In the genomic region with DNA sequence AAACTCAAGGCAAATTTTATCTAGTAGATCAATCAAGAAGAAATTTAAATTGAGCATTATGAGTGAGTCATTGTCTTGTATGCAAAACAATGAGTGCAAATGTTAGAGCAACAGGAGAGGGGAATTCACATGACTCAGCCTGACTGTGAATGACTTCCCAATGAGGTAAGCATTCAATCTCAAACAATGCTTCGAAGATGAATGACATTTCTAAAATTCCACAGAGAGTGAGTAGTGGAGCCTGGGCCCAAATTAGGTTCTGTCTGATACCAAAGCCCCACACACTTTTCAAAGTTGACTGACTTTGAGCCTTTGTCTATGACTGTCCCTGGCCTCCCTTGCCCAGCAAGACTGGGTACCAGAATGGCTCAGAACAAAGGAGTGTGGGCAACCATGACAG, we compare ENCODE assay signal across 12 cellular contexts.
A peak's percentile ranks its signal among the peaks of the same experiment; 100 is the strongest.
DNase-seq lines count a peak whose midpoint lies in the region; ATAC-seq and TF ChIP-seq lines count a peak whose summit lies in the region.
"Had no signal": no experiment of that assay in that cellular context is flagged by ENCODE, and none has a peak within 500 bp of the region (broad histone marks: within the 10 kb centered on the region; RNA-seq: fewer than 3 reads in every experiment).

No MANE protein-coding gene starts in this region.

- no peak overlapping the region; the same call in 1 of the 2 replicates for H3K4ac ChIP-seq in H9 (ENCODE audit: low read depth, low read length)

- no peak overlapping the region for H4K5ac ChIP-seq in H9 (ENCODE audit: insufficient read length, low read depth, low read length)

- H2BK120ac ChIP-seq in H9 (ENCODE audit: low read depth, low read length, poor library complexity, severe bottlenecking): peak overlapping the region; percentile 95

- POLR2A ChIA-PET in A673 (lab: Charles Lee; ENCODE audit: low non-redundant PET): no interaction called here

- H3K79me2 ChIP-seq in H9 (ENCODE audit: insufficient read depth, low read length): no peaks in the 10 kb centered on the region
- H3K79me2 ChIP-seq: parathyroid adenoma had no signal

- H4K91ac ChIP-seq in H9 (ENCODE audit: insufficient read length, low read depth, low read length): no peak overlapping the region

- no peak overlapping the region for H3K14ac ChIP-seq in H9 (ENCODE audit: insufficient read depth, low read length)

- H4K8ac ChIP-seq in H9 (replicated peaks; ENCODE audit: insufficient read length, low read depth, low read length): no peak overlapping the region

- H3K18ac ChIP-seq in H9 (ENCODE audit: insufficient read length, low read depth, low read length): peak overlapping the region; percentile 64

- no peak overlapping the region for H3K9ac ChIP-seq in H9 (ENCODE audit: extremely low read depth, insufficient read length, low read length)
- H3K9ac ChIP-seq: parathyroid adenoma had no signal

- intact Hi-C loops in A673 (cut with micrococcal nuclease; ENCODE audit: unreplicated experiment): no loop called here

- no peak overlapping the region for H2BK5ac ChIP-seq in H9 (ENCODE audit: insufficient read length, low read length)

- H4K20me1 ChIP-seq in H9 (ENCODE audit: control insufficient read depth, insufficient read depth, insufficient read length): no peaks in the 10 kb centered on the region

- H3K4me1 ChIP-seq in A673 (ENCODE audit: insufficient read depth, low read length, poor library complexity, severe bottlenecking) (no peaks in the 10 kb centered on the region), H9 (ENCODE audit: insufficient read depth, low read length) (peaks cover 21% of the 10 kb centered on the region), iPS DF 6.9 (ENCODE audit: control insufficient read depth, insufficient read depth, low read length) (peaks cover 3% of the 10 kb centered on the region; the same call in 1 of the 2 replicates)
- H3K4me1 ChIP-seq: parathyroid adenoma had no signal

- H2BK20ac ChIP-seq in H9 (ENCODE audit: low read depth, low read length, poor library complexity, severe bottlenecking): no peak overlapping the region

- H3T11ph ChIP-seq in H9 (ENCODE audit: low read length): no peak overlapping the region

- peaks cover 0 to 3% (median 3%) of the 10 kb centered on the region in 3 experiments; a peak in 1 of 7 replicates for H3K36me3 Mint-ChIP-seq in H9 (ENCODE audit: insufficient read depth in 1 of 3, low read depth in 3 of 3)
- H3K36me3 Mint-ChIP-seq in activated T-helper 17 cell treated with anti-CD3 and anti-CD28 coated beads, Interleukin-2, amount 50 U/mL, for 72 hours (ENCODE audit: low read depth): no peaks in the 10 kb centered on the region

- H3K27ac ChIP-seq in A673 (ENCODE audit: low read depth, low read length, poor library complexity, severe bottlenecking): no peak overlapping the region
- peak overlapping the region; percentile 82 for H3K27ac ChIP-seq in H9 (ENCODE audit: insufficient read length, low read depth, low read length)
- H3K27ac ChIP-seq in iPS DF 6.9 (ENCODE audit: low read length): no peak overlapping the region
- H3K27ac ChIP-seq: parathyroid adenoma had no signal

- H2AFZ ChIP-seq in H9 (ENCODE audit: low read length): no peak overlapping the region
- H2AFZ ChIP-seq: parathyroid adenoma had no signal

- H3K4me2 ChIP-seq in H9 (ENCODE audit: insufficient read depth, insufficient read length, low read length): no peak overlapping the region

- peaks cover 18% of the 10 kb centered on the region for H3K27me3 Mint-ChIP-seq in H9 (ENCODE audit: low read depth)
- H3K27me3 Mint-ChIP-seq in activated T-helper 17 cell treated with anti-CD3 and anti-CD28 coated beads, Interleukin-2, amount 50 U/mL, for 72 hours: peaks cover 29% of the 10 kb centered on the region

- H2AK5ac ChIP-seq in H9 (ENCODE audit: insufficient read length, low read length): no peak overlapping the region

- DNase-seq in A673 (ENCODE audit: low spot score) (peak; percentile 36), H9 (peak; percentile 50), iPS DF 6.9 (ENCODE audit: low read depth, low spot score) (peak; percentile 57), NCI-H524 (lab: John Stamatoyannopoulos, UW) (no peak), NK-92 (lab: John Stamatoyannopoulos, UW; ENCODE audit: unreplicated experiment) (no peak), activated gamma-delta T cell (lab: John Stamatoyannopoulos, UW) (no peak)
- DNase-seq: activated CD8-positive, alpha-beta memory T cell treated with anti-CD3 and anti-CD28 coated beads, Interleukin-2, amount 50 U/mL, for 4 hours; DMS 273 treated with DMSO at 0.1 percent for 48 hours; foreskin melanocyte had no signal

- CTCF ChIA-PET in A673 (lab: Charles Lee): no interaction called here

- H2BK15ac ChIP-seq in H9 (ENCODE audit: low read depth, low read length): no peak overlapping the region

- TF ChIP-seq CTCF in A673 (conservative IDR thresholded peaks at IDR 0.05; ENCODE audit: low read depth, low read length) (no peak), H9 (conservative IDR thresholded peaks at IDR 0.05) (no peak)

- BruUV-seq in A673 (replicated peaks; lab: Mats Ljungman, UMichigan): no TSS peak

- H3K23ac ChIP-seq in H9 (ENCODE audit: insufficient read length, low read depth, low read length): no peak overlapping the region

- no peaks in the 10 kb centered on the region for H3K23me2 ChIP-seq in H9 (ENCODE audit: insufficient read length, low read depth, low read length, poor library complexity, severe bottlenecking)

- peaks cover 8% of the 10 kb centered on the region for H3K27me3 ChIP-seq in A673 (replicated peaks; ENCODE audit: insufficient read depth, low read depth, low read length, poor library complexity)
- no peaks in the 10 kb centered on the region; the same call in 1 of the 2 replicates for H3K27me3 ChIP-seq in H9 (ENCODE audit: insufficient read depth, low read length)
- H3K27me3 ChIP-seq in iPS DF 6.9 (ENCODE audit: control insufficient read depth, insufficient read depth, low read length): no peaks in the 10 kb centered on the region

- no CpG with 5 or more reads among the region's 1 CpG for WGBS in H9 (ENCODE audit: extremely low coverage, insufficient read length, low lambda C conversion rate)
- WGBS in iPS DF 6.9 (ENCODE audit: insufficient coverage, insufficient read length): no CpG with 5 or more reads among the region's 1 CpG

- H3K4me3 ChIP-seq in A673 (ENCODE audit: low read depth, low read length, poor library complexity, severe bottlenecking): no peak overlapping the region
- no peak overlapping the region for H3K4me3 ChIP-seq in iPS DF 6.9 (ENCODE audit: low read length)

- peak overlapping the region in 1 of 2 experiments; percentile 22; a peak in 1 of 5 replicates for H3K4me3 Mint-ChIP-seq in H9
- H3K4me3 Mint-ChIP-seq in activated T-helper 17 cell treated with anti-CD3 and anti-CD28 coated beads, Interleukin-2, amount 50 U/mL, for 72 hours: no peak overlapping the region

- peak overlapping the region; percentile 97 for H3K27ac Mint-ChIP-seq in H9
- H3K27ac Mint-ChIP-seq in activated T-helper 17 cell treated with anti-CD3 and anti-CD28 coated beads, Interleukin-2, amount 50 U/mL, for 72 hours: no peak overlapping the region

- H3K56ac ChIP-seq in H9 (ENCODE audit: insufficient read length, low read depth, low read length): no peak overlapping the region

- peaks cover 51 to 54% of the 10 kb centered on the region in 2 experiments for H3K4me1 Mint-ChIP-seq in H9
- H3K4me1 Mint-ChIP-seq in activated T-helper 17 cell treated with anti-CD3 and anti-CD28 coated beads, Interleukin-2, amount 50 U/mL, for 72 hours: no peaks in the 10 kb centered on the region

- peaks cover 0 to 5% of the 10 kb centered on the region in 2 experiments; a peak in 4 of 5 replicates for H3K9me3 Mint-ChIP-seq in H9
- H3K9me3 Mint-ChIP-seq in activated T-helper 17 cell treated with anti-CD3 and anti-CD28 coated beads, Interleukin-2, amount 50 U/mL, for 72 hours: peaks cover 10% of the 10 kb centered on the region

- no peaks in the 10 kb centered on the region for H3K9me3 ChIP-seq in A673 (ENCODE audit: low read depth, low read length, poor library complexity, severe bottlenecking)
- no peaks in the 10 kb centered on the region for H3K9me3 ChIP-seq in H9 (ENCODE audit: control insufficient read depth, low read depth, low read length)
- H3K9me3 ChIP-seq in iPS DF 6.9 (ENCODE audit: control insufficient read depth, insufficient read depth, low read length): no peaks in the 10 kb centered on the region

- peak overlapping the region; percentile 67 for H2BK12ac ChIP-seq in H9 (ENCODE audit: insufficient read length, low read depth, low read length)

- no peaks in the 10 kb centered on the region for H3K79me1 ChIP-seq in H9 (ENCODE audit: insufficient read depth, low read depth, low read length, poor library complexity, severe bottlenecking)

- ATAC-seq in activated T-helper 17 cell treated with anti-CD3 and anti-CD28 coated beads, Interleukin-2, amount 50 U/mL, for 72 hours (replicated peaks): peak; percentile 94
- ATAC-seq in GM21786 (IDR thresholded peaks at IDR 0.05; ENCODE audit: unreplicated experiment): no peak

- H3K36me3 ChIP-seq in A673 (ENCODE audit: insufficient read depth, low read length, poor library complexity, severe bottlenecking): no peaks in the 10 kb centered on the region
- H3K36me3 ChIP-seq in iPS DF 6.9 (ENCODE audit: control insufficient read depth, insufficient read depth, low read length): no peaks in the 10 kb centered on the region

Comparison
In these comparisons a context has a peak if more than half of its experiments do, and no peak if none do; other contexts are left out.
1. DNase-seq: peak in A673 (single experiment), H9 (single experiment) and iPS DF 6.9 (single experiment); none in NCI-H524 (0 of 2), NK-92 (single experiment) and activated gamma-delta T cell (single experiment).